In genomic region chr2:127611076-127611925, GRCh38 we compare ENCODE assay signal across 24 cellular contexts. TPM values are rescaled to one million over a fixed set of nuclear protein-coding genes. Genes with fewer than 3 reads are reported as not detected.
DNase-seq lines count a peak whose midpoint lies in the region; TF ChIP-seq lines count a peak whose summit lies in the region.
"Had no signal": no experiment of that assay in that cellular context is flagged by ENCODE, and none has a peak within 500 bp of the region (broad histone marks: within the 10 kb centered on the region; RNA-seq: fewer than 3 reads in every experiment).

No MANE protein-coding gene starts in this region.

- H3T11ph ChIP-seq in H9 (ENCODE audit: low read length): no peak overlapping the region

- H3K56ac ChIP-seq in H9 (ENCODE audit: insufficient read length, low read depth, low read length): no peak overlapping the region

- H2AFZ ChIP-seq in H9 (ENCODE audit: low read length) (no peak overlapping the region), hepatocyte (no peak overlapping the region), mammary epithelial cell (ENCODE audit: low read depth, low read length) (no peak overlapping the region)

- H3K4me1 ChIP-seq in H9 (ENCODE audit: insufficient read depth, low read length) (no peaks in the 10 kb centered on the region), hepatocyte (ENCODE audit: insufficient read depth) (no peaks in the 10 kb centered on the region), suprapubic skin (peaks cover 3% of the 10 kb centered on the region), mammary epithelial cell (ENCODE audit: insufficient read depth, low read length) (peaks cover 2% of the 10 kb centered on the region)
- H3K4me1 ChIP-seq: Caco-2, vagina had no signal

- no peaks in the 10 kb centered on the region for H3K23me2 ChIP-seq in H9 (ENCODE audit: insufficient read length, low read depth, low read length, poor library complexity, severe bottlenecking)

- H3K9ac ChIP-seq in H9 (ENCODE audit: extremely low read depth, insufficient read length, low read length) (no peak overlapping the region), mammary epithelial cell (ENCODE audit: insufficient read depth, low read length) (no peak overlapping the region)
- H3K9ac ChIP-seq: BLaER1 treated with 17β-estradiol and CSF1 and Interleukin-3, amounts not matched to agents 10 nM and 100 nM had no signal

- no peak overlapping the region for H2BK12ac ChIP-seq in H9 (ENCODE audit: insufficient read length, low read depth, low read length)

- H3K14ac ChIP-seq in H9 (ENCODE audit: insufficient read depth, low read length): no peak overlapping the region

- no CpG with 5 or more reads among the region's 11 CpGs for WGBS in H9 (ENCODE audit: extremely low coverage, insufficient read length, low lambda C conversion rate)
- 88% methylated on average over 11 of the region's 11 CpGs for WGBS in hepatocyte (ENCODE audit: low lambda C conversion rate, missing lambda C conversion rate)
- WGBS in suprapubic skin: 84% methylated on average over 8 of the region's 11 CpGs
- 86% methylated on average over 10 of the region's 11 CpGs for WGBS in mammary epithelial cell (ENCODE audit: low coverage, missing lambda C conversion rate)

- H2BK120ac ChIP-seq in H9 (ENCODE audit: low read depth, low read length, poor library complexity, severe bottlenecking): no peak overlapping the region

- H2BK20ac ChIP-seq in H9 (ENCODE audit: low read depth, low read length, poor library complexity, severe bottlenecking): no peak overlapping the region

- H3K4me3 Mint-ChIP-seq in H9: no peak overlapping the region
- H3K4me3 Mint-ChIP-seq: activated CD4-positive, alpha-beta memory T cell treated with anti-CD3 and anti-CD28 coated beads for 36 hours; dendritic cell treated with granulocyte-macrophage colony-stimulating factor and Interleukin-4, amounts not matched to agents 40 ng/mL and 50 ng/mL, for 4 days; WTC11 had no signal

- H4K8ac ChIP-seq in H9 (replicated peaks; ENCODE audit: insufficient read length, low read depth, low read length): no peak overlapping the region

- H3K4me2 ChIP-seq in H9 (ENCODE audit: insufficient read depth, insufficient read length, low read length): no peak overlapping the region
- H3K4me2 ChIP-seq in hepatocyte: no peak overlapping the region
- H3K4me2 ChIP-seq in mammary epithelial cell (ENCODE audit: insufficient read depth, low read depth, low read length): no peak overlapping the region

- H4K91ac ChIP-seq in H9 (ENCODE audit: insufficient read length, low read depth, low read length): no peak overlapping the region

- H2BK15ac ChIP-seq in H9 (ENCODE audit: low read depth, low read length): no peak overlapping the region

- no peak overlapping the region for H3K23ac ChIP-seq in H9 (ENCODE audit: insufficient read length, low read depth, low read length)

- BruUV-seq in mammary epithelial cell (replicated peaks; lab: Mats Ljungman, UMichigan): no TSS peak

- no peaks in the 10 kb centered on the region for H3K9me2 ChIP-seq in hepatocyte (replicated peaks; ENCODE audit: insufficient read depth)

- peaks cover 6 to 10% of the 10 kb centered on the region in 2 experiments; a peak in 4 of 5 replicates for H3K9me3 Mint-ChIP-seq in H9

- H4K20me1 ChIP-seq in H9 (ENCODE audit: control insufficient read depth, insufficient read depth, insufficient read length) (no peaks in the 10 kb centered on the region), hepatocyte (ENCODE audit: insufficient read depth, poor library complexity, severe bottlenecking) (no peaks in the 10 kb centered on the region), mammary epithelial cell (ENCODE audit: insufficient read depth, low read length) (no peaks in the 10 kb centered on the region)
- H4K20me1 ChIP-seq: BLaER1 treated with 17β-estradiol and CSF1 and Interleukin-3, amounts not matched to agents 10 nM and 100 nM had no signal

- H4K5ac ChIP-seq in H9 (ENCODE audit: insufficient read length, low read depth, low read length): no peak overlapping the region

- CTCF ChIA-PET in mammary epithelial cell (lab: Charles Lee; ENCODE audit: low non-redundant PET): no interaction called here

- no peak for TF ChIP-seq EP300 in suprapubic skin (IDR thresholded peaks at IDR 0.05)

- H3K79me2 ChIP-seq in H9 (ENCODE audit: insufficient read depth, low read length) (no peaks in the 10 kb centered on the region), hepatocyte (no peaks in the 10 kb centered on the region), mammary epithelial cell (ENCODE audit: insufficient read depth, low read length) (no peaks in the 10 kb centered on the region)

- H3K79me1 ChIP-seq in H9 (ENCODE audit: insufficient read depth, low read depth, low read length, poor library complexity, severe bottlenecking): no peaks in the 10 kb centered on the region

- no peak for TF ChIP-seq POLR2A in suprapubic skin (IDR thresholded peaks at IDR 0.05)

- intact Hi-C loops in mammary epithelial cell (cut with micrococcal nuclease): no loop called here

- no peaks in the 10 kb centered on the region; a peak in 1 of 7 replicates for H3K36me3 Mint-ChIP-seq in H9 (ENCODE audit: insufficient read depth in 1 of 3, low read depth in 3 of 3)
- H3K36me3 Mint-ChIP-seq: activated CD4-positive, alpha-beta memory T cell treated with anti-CD3 and anti-CD28 coated beads for 36 hours had no signal

- in situ Hi-C loops in mammary epithelial cell (cut with MboI; ENCODE audit: low sequenced_read_pairs in 2 of 2): no loop called here

- H2BK5ac ChIP-seq in H9 (ENCODE audit: insufficient read length, low read length): no peak overlapping the region

- H3K36me3 ChIP-seq in hepatocyte (replicated peaks; ENCODE audit: insufficient read depth, low read depth): no peaks in the 10 kb centered on the region
- H3K36me3 ChIP-seq in suprapubic skin: no peaks in the 10 kb centered on the region
- no peaks in the 10 kb centered on the region for H3K36me3 ChIP-seq in mammary epithelial cell (ENCODE audit: insufficient read depth, low read length)
- H3K36me3 ChIP-seq: BLaER1 treated with 17β-estradiol and CSF1 and Interleukin-3, amounts not matched to agents 10 nM and 100 nM; cardiac muscle cell; vagina had no signal

- H3K27ac ChIP-seq in H9 (ENCODE audit: insufficient read length, low read depth, low read length): no peak overlapping the region
- H3K27ac ChIP-seq in hepatocyte: no peak overlapping the region
- no peak overlapping the region for H3K27ac ChIP-seq in suprapubic skin
- no peak overlapping the region for H3K27ac ChIP-seq in mammary epithelial cell (ENCODE audit: insufficient read depth, low read depth, low read length)
- H3K27ac ChIP-seq: BLaER1 treated with 17β-estradiol and CSF1 and Interleukin-3, amounts not matched to agents 10 nM and 100 nM; cardiac muscle cell; vagina had no signal

- peak; percentile 36 for DNase-seq in activated effector memory CD4-positive, alpha-beta T cell treated with anti-CD3 and anti-CD28 coated beads, Interleukin-2, amount 50 U/mL, for 16 hours
- no peak for DNase-seq in activated effector memory CD4-positive, alpha-beta T cell treated with Interleukin-2 at 50 U/mL for 16 hours
- DNase-seq in H9 (peak; percentile 25), hepatocyte (ENCODE audit: low spot score) (peak; percentile 2), suprapubic skin (ENCODE audit: low spot score in 2 of 2) (peak; percentile 28 to 65), SW 1271 (lab: John Stamatoyannopoulos, UW) (no peak), mammary epithelial cell (no peak), hippocampal formation (lab: John Stamatoyannopoulos, UW) (no peak)
- DNase-seq: activated CD4-positive, alpha-beta memory T cell treated with anti-CD3 and anti-CD28 coated beads for 36 hours; NCI-H2081; small intestine; substantia nigra had no signal

- H3K9me3 ChIP-seq in H9 (ENCODE audit: control insufficient read depth, low read depth, low read length) (peaks cover 5% of the 10 kb centered on the region), hepatocyte (ENCODE audit: low read depth) (no peaks in the 10 kb centered on the region), suprapubic skin (peaks cover 9% of the 10 kb centered on the region), mammary epithelial cell (replicated peaks; ENCODE audit: insufficient read depth, low read length) (peaks cover 4% of the 10 kb centered on the region)

- H3K4me1 Mint-ChIP-seq in H9: no peaks in the 10 kb centered on the region
- H3K4me1 Mint-ChIP-seq: WTC11 had no signal

- no peak overlapping the region for H2AK5ac ChIP-seq in H9 (ENCODE audit: insufficient read length, low read length)

- dilution Hi-C loops in mammary epithelial cell (cut with HindIII; ENCODE audit: low sequenced_read_pairs): loop anchor here (5.0 kb wide), 1 partner anchor 49 kb away; no protein-coding TSS in a partner anchor

- H3K27ac Mint-ChIP-seq in H9: peak overlapping the region in 1 of 3 experiments; percentile 92; a peak in 1 of 7 replicates
- H3K27ac Mint-ChIP-seq: activated CD4-positive, alpha-beta memory T cell treated with anti-CD3 and anti-CD28 coated beads for 36 hours; activated naive CD4-positive, alpha-beta T cell treated with anti-CD3 and anti-CD28 coated beads, Interleukin-2, amount 50 U/mL, for 72 hours; dendritic cell treated with granulocyte-macrophage colony-stimulating factor and Interleukin-4, amounts not matched to agents 40 ng/mL and 50 ng/mL, for 4 days; WTC11 had no signal

- TF ChIP-seq CTCF in H9 (conservative IDR thresholded peaks at IDR 0.05) (no peak), hepatocyte (IDR thresholded peaks at IDR 0.05; ENCODE audit: poor library complexity) (no peak), suprapubic skin (IDR thresholded peaks at IDR 0.05) (no peak), mammary epithelial cell (conservative IDR thresholded peaks at IDR 0.05 in 1 of 2, IDR thresholded peaks at IDR 0.05 in 1 of 2; ENCODE audit: extremely low read depth in 1 of 2, insufficient read depth in 1 of 2, low read depth in 1 of 2, low read length in 2 of 2) (no peak)

- H3K4ac ChIP-seq in H9 (ENCODE audit: low read depth, low read length): no peak overlapping the region

- peaks cover 6% of the 10 kb centered on the region for H3K27me3 Mint-ChIP-seq in H9 (ENCODE audit: low read depth)

- no peak overlapping the region for H3K18ac ChIP-seq in H9 (ENCODE audit: insufficient read length, low read depth, low read length)

- H3K27me3 ChIP-seq in H9 (ENCODE audit: insufficient read depth, low read length) (no peaks in the 10 kb centered on the region), hepatocyte (no peaks in the 10 kb centered on the region), suprapubic skin (no peaks in the 10 kb centered on the region), mammary epithelial cell (ENCODE audit: insufficient read depth, low read length) (no peaks in the 10 kb centered on the region)
- H3K27me3 ChIP-seq: cardiac muscle cell, vagina had no signal

- H3K4me3 ChIP-seq in hepatocyte (no peak overlapping the region), suprapubic skin (no peak overlapping the region), mammary epithelial cell (replicated peaks in 1 of 3; ENCODE audit: insufficient read depth in 1 of 3, low read depth in 2 of 3, low read length in 3 of 3) (no peak overlapping the region)
- H3K4me3 ChIP-seq: BLaER1 treated with 17β-estradiol and CSF1 and Interleukin-3, amounts not matched to agents 10 nM and 100 nM; cardiac muscle cell; lung; vagina had no signal

RNA-seq across cellular contexts. Expression of gene GPR17, which starts 34.7 kb away (rescaled TPM):
- 0.35 TPM in 1 of 2 replicates, not detected in the other for total RNA-seq in H9 (2021)
- not detected in 2 replicates for total RNA-seq in hepatocyte
- polyA plus RNA-seq in hepatocyte: 0.39 TPM in 1 of 2 replicates, not detected in the other
- under 1 TPM in 2 of 4 donors, not detected in 2; 0.48 to 0.52 TPM for total RNA-seq in suprapubic skin
- total RNA-seq in mammary epithelial cell: not detected
- polyA plus RNA-seq in mammary epithelial cell: not detected
- polyA minus RNA-seq in mammary epithelial cell: not detected
- total RNA-seq: activated CD4-positive, alpha-beta memory T cell treated with anti-CD3 and anti-CD28 coated beads for 36 hours; activated naive CD4-positive, alpha-beta T cell treated with anti-CD3 and anti-CD28 coated beads, Interleukin-2, amount 50 U/mL, for 72 hours; Caco-2; cardiac muscle cell; Daoy; fibroblast of lung; pulmonary artery endothelial cell; vagina; WTC11 had no signal
- polyA plus RNA-seq: fibroblast of lung, keratinocyte had no signal

Comparison
In these comparisons a context has a peak if more than half of its experiments do, and no peak if none do; other contexts are left out.
1. DNase-seq: peak in activated effector memory CD4-positive, alpha-beta T cell treated with anti-CD3 and anti-CD28 coated beads, Interleukin-2, amount 50 U/mL, for 16 hours (single experiment), H9 (single experiment), hepatocyte (single experiment) and suprapubic skin (2 of 2); none in activated effector memory CD4-positive, alpha-beta T cell treated with Interleukin-2 at 50 U/mL for 16 hours (single experiment), SW 1271 (0 of 2), mammary epithelial cell (single experiment) and hippocampal formation (0 of 2).